11 cellular contexts compared by ENCODE assay signal in the genomic region with DNA sequence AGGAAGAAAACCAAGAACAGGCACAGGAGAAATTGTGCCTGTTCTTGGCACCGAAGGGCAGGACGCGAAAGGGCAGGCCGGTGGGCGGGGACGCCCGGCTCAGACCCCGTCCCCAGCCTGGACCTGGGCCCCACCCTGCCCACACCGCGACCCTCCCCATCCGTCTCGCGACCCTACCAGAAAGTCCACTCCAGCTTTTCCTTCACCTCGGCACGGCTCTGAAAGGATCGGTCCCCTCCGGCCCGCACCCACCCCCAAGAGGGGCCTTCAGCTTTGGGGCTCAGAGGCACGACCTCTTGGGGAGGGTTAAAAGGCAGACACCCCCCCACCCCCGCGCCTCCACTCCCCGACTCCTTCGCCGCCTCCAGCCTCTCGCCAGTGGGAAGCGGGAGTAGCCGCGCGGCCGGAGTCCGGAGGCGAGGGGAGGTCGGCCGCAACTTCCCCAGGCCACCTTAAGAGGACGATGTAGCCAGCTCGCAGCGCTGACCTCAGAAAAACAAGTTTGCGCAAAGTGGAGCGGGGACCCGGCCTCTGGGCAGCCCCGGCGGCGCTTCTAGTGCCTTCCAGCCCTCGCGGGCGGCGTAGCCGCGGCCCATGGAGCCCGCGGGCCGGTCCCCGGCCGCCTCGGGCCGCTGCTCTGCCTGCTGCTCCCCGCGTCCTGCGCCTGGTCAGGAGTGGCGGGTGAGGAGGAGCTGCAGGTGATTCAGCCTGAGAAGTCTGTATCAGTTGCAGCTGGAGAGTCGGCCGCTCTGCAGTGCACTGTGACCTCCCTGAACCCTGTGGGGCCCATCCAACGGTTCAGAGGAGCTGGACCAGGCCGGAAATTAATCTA. TPM values are rescaled to one million over a fixed set of nuclear protein-coding genes. Genes with fewer than 3 reads are reported as not detected.
A peak's percentile ranks its signal among the peaks of the same experiment; 100 is the strongest.
DNase-seq lines count a peak whose midpoint lies in the region; ATAC-seq and TF ChIP-seq lines count a peak whose summit lies in the region.
"Had no signal": no experiment of that assay in that cellular context is flagged by ENCODE, and none has a peak within 500 bp of the region (broad histone marks: within the 10 kb centered on the region; RNA-seq: fewer than 3 reads in every experiment).

No MANE protein-coding gene starts in this region.

- POLR2A ChIA-PET in activated CD8-positive, alpha-beta T cell treated with anti-CD3 and anti-CD28 coated beads for 36 hours (lab: Charles Lee): interaction anchor here (0.6 kb wide), 1 partner anchor 11 kb away, joined by 3 read pairs; no protein-coding TSS in a partner anchor

- H3K36me3 ChIP-seq in cardiac muscle cell: no peaks in the 10 kb centered on the region
- H3K36me3 ChIP-seq: BLaER1 had no signal

- H3K4me3 Mint-ChIP-seq in glutamatergic neuron (ENCODE audit: unreplicated experiment) (peak overlapping the region; percentile 68), neural crest cell (peak overlapping the region; percentile 78)
- H3K4me3 Mint-ChIP-seq in activated CD8-positive, alpha-beta T cell treated with anti-CD3 and anti-CD28 coated beads for 36 hours: no peak overlapping the region
- H3K4me3 Mint-ChIP-seq: T-helper 1 cell treated with Interleukin-12 subunit alpha and Interleukin-12 subunit beta and Interleukin-4 antibody, amounts not matched to agents 30 μg/mL and 1 μg/mL, for 36 hours had no signal

- CTCF ChIA-PET in activated CD8-positive, alpha-beta T cell treated with anti-CD3 and anti-CD28 coated beads for 36 hours (lab: Charles Lee): no interaction called here

- peaks cover 1% of the 10 kb centered on the region for H3K9me3 Mint-ChIP-seq in glutamatergic neuron (ENCODE audit: unreplicated experiment)
- no peaks in the 10 kb centered on the region for H3K9me3 Mint-ChIP-seq in neural crest cell
- H3K9me3 Mint-ChIP-seq in activated CD8-positive, alpha-beta T cell treated with anti-CD3 and anti-CD28 coated beads for 36 hours: no peaks in the 10 kb centered on the region
- H3K9me3 Mint-ChIP-seq: T-helper 1 cell treated with Interleukin-12 subunit alpha and Interleukin-12 subunit beta and Interleukin-4 antibody, amounts not matched to agents 30 μg/mL and 1 μg/mL, for 36 hours had no signal

- TF ChIP-seq POLR2A in GM18505 (IDR thresholded peaks at IDR 0.05; ENCODE audit: borderline replicate concordance, extremely low read depth, insufficient read depth, insufficient read length): no peak

- H3K27ac Mint-ChIP-seq in glutamatergic neuron (ENCODE audit: unreplicated experiment) (no peak overlapping the region), neural crest cell (ENCODE audit: unreplicated experiment) (peak overlapping the region; percentile 67)
- no peak overlapping the region for H3K27ac Mint-ChIP-seq in activated CD8-positive, alpha-beta T cell treated with anti-CD3 and anti-CD28 coated beads for 36 hours
- H3K27ac Mint-ChIP-seq: T-helper 1 cell treated with Interleukin-12 subunit alpha and Interleukin-12 subunit beta and Interleukin-4 antibody, amounts not matched to agents 30 μg/mL and 1 μg/mL, for 36 hours had no signal

- no peak overlapping the region for H3K27ac ChIP-seq in cardiac muscle cell
- H3K27ac ChIP-seq: BLaER1 had no signal

- H3K4me1 Mint-ChIP-seq in glutamatergic neuron (ENCODE audit: low read depth, unreplicated experiment) (no peaks in the 10 kb centered on the region), neural crest cell (peaks cover 10% of the 10 kb centered on the region)
- H3K4me1 Mint-ChIP-seq in activated CD8-positive, alpha-beta T cell treated with anti-CD3 and anti-CD28 coated beads for 36 hours (ENCODE audit: low read depth): peaks cover 4% of the 10 kb centered on the region

- peaks cover 9% of the 10 kb centered on the region for H3K27me3 ChIP-seq in cardiac muscle cell
- H3K27me3 ChIP-seq: BLaER1 had no signal

- TF ChIP-seq CTCF in cardiac muscle cell (IDR thresholded peaks at IDR 0.05; ENCODE audit: low read depth, low read length) (no peak), glutamatergic neuron (IDR thresholded peaks at IDR 0.05; ENCODE audit: partially characterized antibody, unreplicated experiment) (no peak), neural crest cell (conservative IDR thresholded peaks at IDR 0.05) (no peak)
- no peak for TF ChIP-seq CTCF in activated CD8-positive, alpha-beta T cell treated with anti-CD3 and anti-CD28 coated beads for 36 hours (IDR thresholded peaks at IDR 0.05)

- H3K9me3 ChIP-seq in cardiac muscle cell (ENCODE audit: low read depth): no peaks in the 10 kb centered on the region
- H3K9me3 ChIP-seq: BLaER1 had no signal

- ATAC-seq in Right ventricle myocardium inferior: no peak
- no peak for ATAC-seq in activated CD8-positive, alpha-beta T cell treated with anti-CD3 and anti-CD28 coated beads for 36 hours
- ATAC-seq in GM18505 (IDR thresholded peaks at IDR 0.05; ENCODE audit: unreplicated experiment): no peak

- H3K4me1 ChIP-seq in cardiac muscle cell (ENCODE audit: low read depth): no peaks in the 10 kb centered on the region
- H3K4me1 ChIP-seq: BLaER1 had no signal

- H3K27me3 Mint-ChIP-seq in glutamatergic neuron (ENCODE audit: unreplicated experiment): peaks cover 14% of the 10 kb centered on the region
- no peaks in the 10 kb centered on the region for H3K27me3 Mint-ChIP-seq in neural crest cell (ENCODE audit: low read depth)
- peaks cover 26% of the 10 kb centered on the region for H3K27me3 Mint-ChIP-seq in activated CD8-positive, alpha-beta T cell treated with anti-CD3 and anti-CD28 coated beads for 36 hours

- intact Hi-C loops in Right ventricle myocardium inferior (cut with DNase I): no loop called here
- intact Hi-C loops in activated CD8-positive, alpha-beta T cell treated with anti-CD3 and anti-CD28 coated beads for 36 hours (cut with micrococcal nuclease): no loop called here

- peak overlapping the region; percentile 26 for H3K4me3 ChIP-seq in cardiac muscle cell
- H3K4me3 ChIP-seq: BLaER1 had no signal

- DNase-seq in cardiac muscle cell (ENCODE audit: low read depth in 1 of 2, low spot score in 1 of 2) (peak; percentile 25 to 56), Right ventricle myocardium inferior (ENCODE audit: missing footprints) (no peak), glutamatergic neuron (no peak), neural crest cell (ENCODE audit: low read depth, low spot score) (peak; percentile 50), RPMI8226 (no peak)
- no peak for DNase-seq in activated CD8-positive, alpha-beta T cell treated with anti-CD3 and anti-CD28 coated beads for 36 hours
- DNase-seq in activated CD4-positive, alpha-beta T cell treated with anti-CD3 and anti-CD28 coated beads for 4 hours: no peak

- H3K36me3 Mint-ChIP-seq in glutamatergic neuron (ENCODE audit: unreplicated experiment) (peaks cover 5% of the 10 kb centered on the region), neural crest cell (ENCODE audit: low read depth) (no peaks in the 10 kb centered on the region)
- H3K36me3 Mint-ChIP-seq in activated CD8-positive, alpha-beta T cell treated with anti-CD3 and anti-CD28 coated beads for 36 hours (ENCODE audit: low read depth): no peaks in the 10 kb centered on the region

RNA-seq across cellular contexts. Expression of a gene that starts 4.3 kb away (rescaled TPM):
- total RNA-seq in cardiac muscle cell (2.4 and 4.7 TPM in 2 replicates), Right ventricle myocardium inferior (0.05 TPM), glutamatergic neuron (ENCODE audit: unreplicated experiment) (not detected), neural crest cell (3.3 and 3.6 TPM in 2 replicates)
- 1.2 and 2.2 TPM in 2 replicates for polyA plus RNA-seq in cardiac muscle cell
- total RNA-seq in activated CD8-positive, alpha-beta T cell treated with anti-CD3 and anti-CD28 coated beads for 36 hours: not detected
- polyA plus RNA-seq: keratinocyte had no signal

RNA-seq across cellular contexts. Expression of a gene that starts 32.3 kb away (rescaled TPM):
- total RNA-seq in cardiac muscle cell (0.32 and 2.9 TPM in 2 replicates), Right ventricle myocardium inferior (0.19 TPM), glutamatergic neuron (ENCODE audit: unreplicated experiment) (1.8 TPM), neural crest cell (7.3 and 8.8 TPM in 2 replicates)
- polyA plus RNA-seq in cardiac muscle cell: 1.5 and 4.6 TPM in 2 replicates
- not detected for total RNA-seq in activated CD8-positive, alpha-beta T cell treated with anti-CD3 and anti-CD28 coated beads for 36 hours
- polyA plus RNA-seq: keratinocyte had no signal

RNA-seq across cellular contexts. Expression of a gene that starts 36.7 kb away (rescaled TPM):
- 0.33 TPM in 1 of 2 replicates, not detected in the other for total RNA-seq in cardiac muscle cell
- polyA plus RNA-seq in cardiac muscle cell: 0.09 TPM in 1 of 2 replicates, not detected in the other
- total RNA-seq in Right ventricle myocardium inferior: not detected
- not detected for total RNA-seq in glutamatergic neuron (ENCODE audit: unreplicated experiment)
- 0.11 and 0.21 TPM in 2 replicates for total RNA-seq in neural crest cell
- total RNA-seq in activated CD8-positive, alpha-beta T cell treated with anti-CD3 and anti-CD28 coated beads for 36 hours: not detected

RNA-seq across cellular contexts. Expression of a gene that starts 49.5 kb away (rescaled TPM):
- total RNA-seq in cardiac muscle cell (49.1 and 56.3 TPM in 2 replicates), Right ventricle myocardium inferior (22.4 TPM), glutamatergic neuron (ENCODE audit: unreplicated experiment) (40.6 TPM), neural crest cell (107 and 115 TPM in 2 replicates)
- 52.5 and 57.7 TPM in 2 replicates for polyA plus RNA-seq in cardiac muscle cell
- 100 to 1,000 TPM; 123 to 131 TPM for total RNA-seq in activated CD8-positive, alpha-beta T cell treated with anti-CD3 and anti-CD28 coated beads for 36 hours

Comparison
In these comparisons a context has a peak if more than half of its experiments do, and no peak if none do; other contexts are left out.
1. DNase-seq: peak in cardiac muscle cell (2 of 2) and neural crest cell (single experiment); none in Right ventricle myocardium inferior (single experiment), glutamatergic neuron (single experiment), RPMI8226 (single experiment), activated CD8-positive, alpha-beta T cell treated with anti-CD3 and anti-CD28 coated beads for 36 hours (single experiment) and activated CD4-positive, alpha-beta T cell treated with anti-CD3 and anti-CD28 coated beads for 4 hours (0 of 2).